ENCODE assay signal across 19 cellular contexts in genomic region chr15:45414215-45414885, GRCh38. TPM values are rescaled to one million over a fixed set of nuclear protein-coding genes. Genes with fewer than 3 reads are reported as not detected.
A peak's percentile ranks its signal among the peaks of the same experiment; 100 is the strongest.
DNase-seq lines count a peak whose midpoint lies in the region; ATAC-seq, FAIRE-seq and TF ChIP-seq lines count a peak whose summit lies in the region.
"Had no signal": no experiment of that assay in that cellular context is flagged by ENCODE, and none has a peak within 500 bp of the region (broad histone marks: within the 10 kb centered on the region; RNA-seq: fewer than 3 reads in every experiment).

No MANE protein-coding gene starts in this region.

- DNase-seq in CD4-positive, alpha-beta memory T cell = peak in 1 of 5 donors; percentile 10
- DNase-seq in activated CD8-positive, alpha-beta T cell treated with anti-CD3 and anti-CD28 coated beads for 36 hours = no peak
- DNase-seq in kidney tubule cell (ENCODE audit: low spot score) (peak; percentile 23), H54 (ENCODE audit: insufficient read length, low spot score) (no peak), erythroblast (lab: John Stamatoyannopoulos, UW) (no peak)
- DNase-seq: activated CD8-positive, alpha-beta memory T cell treated with anti-CD3 and anti-CD28 coated beads, Interleukin-2, amount 50 U/mL, for 4 hours; activated naive CD4-positive, alpha-beta T cell treated with anti-CD3 and anti-CD28 coated beads, Interleukin-2, amount 50 U/mL, for 16 hours; left lung; MV-4-11; NCI-H1930; NCI-H510A treated with DMSO at 0.1 percent for 48 hours; Right ventricle myocardium superior; stimulated activated CD4-positive, alpha-beta T cell treated with anti-CD3 and anti-CD28 coated beads, Interleukin-2, amount 100 ng/mL, for 24 hours had no signal

- no peak for TF ChIP-seq CTCF in 22Rv1 (IDR thresholded peaks at IDR 0.05)
- no peak for TF ChIP-seq CTCF in activated CD8-positive, alpha-beta T cell treated with anti-CD3 and anti-CD28 coated beads for 36 hours (IDR thresholded peaks at IDR 0.05)

- peak overlapping the region; percentile 27 for H3K27ac ChIP-seq in 22Rv1
- no peak overlapping the region for H3K27ac ChIP-seq in CD4-positive, alpha-beta memory T cell (ENCODE audit: low read depth, low read length)
- H3K27ac ChIP-seq: gastroesophageal sphincter, left lung, parathyroid adenoma had no signal

- POLR2A ChIA-PET in CD4-positive, alpha-beta memory T cell (lab: Charles Lee; ENCODE audit: partially characterized antibody) = interaction anchor here (1.0 to 3.8 kb wide), 3 partner anchors 12 to 208 kb away, joined by 3 to 30 read pairs (median 3); partner anchors contain the start of gene BLOC1S6
- POLR2A ChIA-PET in activated CD8-positive, alpha-beta T cell treated with anti-CD3 and anti-CD28 coated beads for 36 hours (lab: Charles Lee) = interaction anchor here (0.5 to 3.1 kb wide), 3 partner anchors 10 to 221 kb away, joined by 3 to 7 read pairs (median 3); partner anchors contain the start of genes BLOC1S6 and SQOR

- TF ChIP-seq POLR2A in H54 (IDR thresholded peaks at IDR 0.05; ENCODE audit: low read depth, low read length) = no peak
- no peak for TF ChIP-seq POLR2A in erythroblast (IDR thresholded peaks at IDR 0.05; ENCODE audit: low read length)

- no peaks in the 10 kb centered on the region for H3K9me3 ChIP-seq in CD4-positive, alpha-beta memory T cell (ENCODE audit: control insufficient read depth in 1 of 2, low read length in 2 of 2)
- H3K9me3 ChIP-seq: gastroesophageal sphincter, left lung had no signal

- ATAC-seq in activated CD8-positive, alpha-beta T cell treated with anti-CD3 and anti-CD28 coated beads for 36 hours = no peak
- ATAC-seq in GM18519 (IDR thresholded peaks at IDR 0.05; ENCODE audit: low FRiP score, unreplicated experiment) = no peak
- ATAC-seq: gastroesophageal sphincter, left lung, WTC11 had no signal

- peaks cover 22% of the 10 kb centered on the region for H3K4me1 ChIP-seq in CD4-positive, alpha-beta memory T cell (ENCODE audit: insufficient read depth, low read length)
- H3K4me1 ChIP-seq: gastroesophageal sphincter, left lung, parathyroid adenoma had no signal

- peaks cover 17 to 28% (median 20%) of the 10 kb centered on the region in 4 donors for H3K4me1 Mint-ChIP-seq in CD4-positive, alpha-beta memory T cell
- H3K4me1 Mint-ChIP-seq in activated CD8-positive, alpha-beta T cell treated with anti-CD3 and anti-CD28 coated beads for 36 hours (ENCODE audit: low read depth) = peaks cover 17% of the 10 kb centered on the region
- H3K4me1 Mint-ChIP-seq: WTC11 had no signal

- H3K4me3 ChIP-seq in CD4-positive, alpha-beta memory T cell (ENCODE audit: low read length in 2 of 2) = no peak overlapping the region
- H3K4me3 ChIP-seq: gastroesophageal sphincter, left lung had no signal

- peak overlapping the region; percentile 39 to 66 (median 47) for H3K27ac Mint-ChIP-seq in CD4-positive, alpha-beta memory T cell
- H3K27ac Mint-ChIP-seq in activated CD8-positive, alpha-beta T cell treated with anti-CD3 and anti-CD28 coated beads for 36 hours = peak overlapping the region; percentile 53
- H3K27ac Mint-ChIP-seq: WTC11 had no signal

- no peaks in the 10 kb centered on the region for H3K9me3 Mint-ChIP-seq in CD4-positive, alpha-beta memory T cell
- no peaks in the 10 kb centered on the region for H3K9me3 Mint-ChIP-seq in activated CD8-positive, alpha-beta T cell treated with anti-CD3 and anti-CD28 coated beads for 36 hours
- H3K9me3 Mint-ChIP-seq: brain, WTC11 had no signal

- H3K27me3 ChIP-seq in CD4-positive, alpha-beta memory T cell (ENCODE audit: insufficient read depth, low read length) = no peaks in the 10 kb centered on the region
- H3K27me3 ChIP-seq: gastroesophageal sphincter, left lung had no signal

- intact Hi-C loops in CD4-positive, alpha-beta memory T cell (cut with micrococcal nuclease) = no loop called here
- intact Hi-C loops in activated CD8-positive, alpha-beta T cell treated with anti-CD3 and anti-CD28 coated beads for 36 hours (cut with micrococcal nuclease) = no loop called here

- peaks cover 46% of the 10 kb centered on the region for H3K36me3 ChIP-seq in CD4-positive, alpha-beta memory T cell (ENCODE audit: insufficient read depth, low read length)

- no peaks in the 10 kb centered on the region for H3K27me3 Mint-ChIP-seq in CD4-positive, alpha-beta memory T cell
- H3K27me3 Mint-ChIP-seq in activated CD8-positive, alpha-beta T cell treated with anti-CD3 and anti-CD28 coated beads for 36 hours = no peaks in the 10 kb centered on the region
- H3K27me3 Mint-ChIP-seq: brain had no signal

- FAIRE-seq in H54 (lab: Jason Lieb, UNC) = no peak

- H3K36me3 Mint-ChIP-seq in CD4-positive, alpha-beta memory T cell = peaks cover 43 to 61% of the 10 kb centered on the region in 2 donors
- peaks cover 51% of the 10 kb centered on the region for H3K36me3 Mint-ChIP-seq in activated CD8-positive, alpha-beta T cell treated with anti-CD3 and anti-CD28 coated beads for 36 hours (ENCODE audit: low read depth)

- peak overlapping the region in 5 of 8 donors; percentile 1 to 40 (median 18) for H3K4me3 Mint-ChIP-seq in CD4-positive, alpha-beta memory T cell
- no peak overlapping the region for H3K4me3 Mint-ChIP-seq in activated CD8-positive, alpha-beta T cell treated with anti-CD3 and anti-CD28 coated beads for 36 hours
- H3K4me3 Mint-ChIP-seq: brain, WTC11 had no signal

- CTCF ChIA-PET in CD4-positive, alpha-beta memory T cell (lab: Charles Lee; ENCODE audit: partially characterized antibody) = interaction anchor here (0.9 to 4.2 kb wide), 6 partner anchors 10 to 173 kb away, joined by 3 to 36 read pairs (median 7); partner anchors contain the start of gene BLOC1S6
- CTCF ChIA-PET in activated CD8-positive, alpha-beta T cell treated with anti-CD3 and anti-CD28 coated beads for 36 hours (lab: Charles Lee) = interaction anchor here (0.5 to 3.9 kb wide), 9 partner anchors 12 to 210 kb away, joined by 3 to 12 read pairs (median 5); a partner anchor contains a TSS

RNA-seq across cellular contexts. Expression of gene GATM, which starts 36.0 kb away (rescaled TPM):
- 1 to 10 TPM; 1.1 to 1.6 TPM for total RNA-seq in CD4-positive, alpha-beta memory T cell
- under 1 TPM in 1 of 2 donors, not detected in 1; 0.26 TPM for polyA plus RNA-seq in CD4-positive, alpha-beta memory T cell
- 1 to 10 TPM; 5.6 to 6.5 TPM for total RNA-seq in activated CD8-positive, alpha-beta T cell treated with anti-CD3 and anti-CD28 coated beads for 36 hours
